13 cellular contexts compared by ENCODE assay signal in genomic region chr6:28816339-28816908, GRCh38.
A peak's percentile ranks its signal among the peaks of the same experiment; 100 is the strongest.
DNase-seq lines count a peak whose midpoint lies in the region; ATAC-seq, FAIRE-seq and TF ChIP-seq lines count a peak whose summit lies in the region.
"Had no signal": no experiment of that assay in that cellular context is flagged by ENCODE, and none has a peak within 500 bp of the region (broad histone marks: within the 10 kb centered on the region; RNA-seq: fewer than 3 reads in every experiment).

No MANE protein-coding gene starts in this region.

- TF ChIP-seq CTCF in kidney (IDR thresholded peaks at IDR 0.05; ENCODE audit: borderline replicate concordance, extremely low read depth, insufficient read depth): no peak
- no peak for TF ChIP-seq CTCF in CD4-positive, alpha-beta T cell (IDR thresholded peaks at IDR 0.05)

- H3K27me3 ChIP-seq in ACC112 (ENCODE audit: insufficient read depth, low read length) (peaks cover 84% of the 10 kb centered on the region), H7 (ENCODE audit: control insufficient read depth, insufficient read depth, low read length) (peaks cover 94% of the 10 kb centered on the region), iPS DF 6.9 (ENCODE audit: control insufficient read depth, insufficient read depth, low read length) (peaks cover 60% of the 10 kb centered on the region)
- peaks cover 43% of the 10 kb centered on the region for H3K27me3 ChIP-seq in CD4-positive, alpha-beta memory T cell (ENCODE audit: insufficient read depth, low read length)
- peaks cover 95% of the 10 kb centered on the region for H3K27me3 ChIP-seq in CD4-positive, alpha-beta T cell (ENCODE audit: control insufficient read depth, insufficient read depth, low read length)

- no peak for DNase-seq in H7
- DNase-seq in activated naive CD8-positive, alpha-beta T cell treated with anti-CD3 and anti-CD28 coated beads, Interleukin-2, amount 50 U/mL, for 24 hours: no peak
- DNase-seq in iPS DF 6.9 (ENCODE audit: low read depth, low spot score): no peak
- DNase-seq in kidney: no peak
- DNase-seq in CD4-positive, alpha-beta memory T cell: no peak
- no peak for DNase-seq in CD4-positive, alpha-beta T cell
- DNase-seq: activated CD4-positive, alpha-beta T cell treated with anti-CD3 and anti-CD28 coated beads for 1 hour; dorsolateral prefrontal cortex had no signal

- H3K27ac Mint-ChIP-seq in activated naive CD8-positive, alpha-beta T cell treated with anti-CD3 and anti-CD28 coated beads, Interleukin-2, amount 50 U/mL, for 24 hours: peak overlapping the region; percentile 85
- H3K27ac Mint-ChIP-seq in activated T-helper 17 cell treated with anti-CD3 and anti-CD28 coated beads, Interleukin-2, amount 50 U/mL, for 72 hours: no peak overlapping the region
- no peak overlapping the region for H3K27ac Mint-ChIP-seq in CD4-positive, alpha-beta memory T cell
- no peak overlapping the region for H3K27ac Mint-ChIP-seq in CD4-positive, alpha-beta T cell

- H3K4me3 ChIP-seq in ACC112 (ENCODE audit: low read depth, low read length): peak overlapping the region; percentile 34
- peak overlapping the region; percentile 27; the same call in 1 of the 2 replicates for H3K4me3 ChIP-seq in H7 (ENCODE audit: insufficient read depth, low read depth, low read length)
- peak overlapping the region; percentile 39; the same call in 1 of the 2 replicates for H3K4me3 ChIP-seq in iPS DF 6.9 (ENCODE audit: low read length)
- no peak overlapping the region for H3K4me3 ChIP-seq in kidney (ENCODE audit: low read length in 2 of 2)
- no peak overlapping the region for H3K4me3 ChIP-seq in CD4-positive, alpha-beta memory T cell (ENCODE audit: low read length in 2 of 2)
- H3K4me3 ChIP-seq: BLaER1 treated with 17β-estradiol and CSF1 and Interleukin-3, amounts not matched to agents 10 nM and 100 nM; dorsolateral prefrontal cortex; gastroesophageal sphincter had no signal

- H3K4me1 Mint-ChIP-seq in activated naive CD8-positive, alpha-beta T cell treated with anti-CD3 and anti-CD28 coated beads, Interleukin-2, amount 50 U/mL, for 24 hours: peaks cover 24% of the 10 kb centered on the region
- H3K4me1 Mint-ChIP-seq in activated T-helper 17 cell treated with anti-CD3 and anti-CD28 coated beads, Interleukin-2, amount 50 U/mL, for 72 hours: no peaks in the 10 kb centered on the region
- peaks cover 4 to 18% (median 9%) of the 10 kb centered on the region in 4 donors for H3K4me1 Mint-ChIP-seq in CD4-positive, alpha-beta memory T cell
- H3K4me1 Mint-ChIP-seq in CD4-positive, alpha-beta T cell (ENCODE audit: low read depth): peaks cover 13% of the 10 kb centered on the region

- WGBS in iPS DF 6.9 (ENCODE audit: insufficient coverage, insufficient read length): no CpG with 5 or more reads among the region's 15 CpGs

- H3K36me3 ChIP-seq in ACC112 (ENCODE audit: insufficient read depth, low read length) (no peaks in the 10 kb centered on the region), H7 (replicated peaks; ENCODE audit: control insufficient read depth, insufficient read depth, low read length) (no peaks in the 10 kb centered on the region), iPS DF 6.9 (ENCODE audit: control insufficient read depth, insufficient read depth, low read length) (no peaks in the 10 kb centered on the region), kidney (ENCODE audit: control insufficient read depth in 1 of 2, insufficient read depth in 2 of 2, low read length in 2 of 2) (no peaks in the 10 kb centered on the region)
- no peaks in the 10 kb centered on the region for H3K36me3 ChIP-seq in CD4-positive, alpha-beta memory T cell (ENCODE audit: insufficient read depth, low read length)
- H3K36me3 ChIP-seq: BLaER1 treated with 17β-estradiol and CSF1 and Interleukin-3, amounts not matched to agents 10 nM and 100 nM; gastroesophageal sphincter had no signal

- no peak overlapping the region for H3K27ac ChIP-seq in ACC112 (ENCODE audit: low read depth, low read length)
- H3K27ac ChIP-seq in iPS DF 6.9 (ENCODE audit: low read length): no peak overlapping the region
- no peak overlapping the region for H3K27ac ChIP-seq in kidney (ENCODE audit: low read depth in 2 of 2, low read length in 2 of 2)
- H3K27ac ChIP-seq in CD4-positive, alpha-beta memory T cell (ENCODE audit: low read depth, low read length): no peak overlapping the region
- H3K27ac ChIP-seq in CD4-positive, alpha-beta T cell (ENCODE audit: low read depth, low read length): no peak overlapping the region
- H3K27ac ChIP-seq: BLaER1 treated with 17β-estradiol and CSF1 and Interleukin-3, amounts not matched to agents 10 nM and 100 nM; dorsolateral prefrontal cortex; gastroesophageal sphincter had no signal

- intact Hi-C loops in kidney (cut with DNase I): no loop called here
- intact Hi-C loops in CD4-positive, alpha-beta memory T cell (cut with micrococcal nuclease): loop anchor here (10.0 kb wide), 1 partner anchor 82 kb away; no protein-coding TSS in a partner anchor
- intact Hi-C loops in CD4-positive, alpha-beta T cell (cut with DNase I, micrococcal nuclease): loop anchor here in 1 of 2 experiments (5.0 kb wide), 1 partner anchor 34 kb away; no protein-coding TSS in a partner anchor

- H3K9me3 Mint-ChIP-seq in activated naive CD8-positive, alpha-beta T cell treated with anti-CD3 and anti-CD28 coated beads, Interleukin-2, amount 50 U/mL, for 24 hours: peaks cover 39% of the 10 kb centered on the region
- H3K9me3 Mint-ChIP-seq in activated T-helper 17 cell treated with anti-CD3 and anti-CD28 coated beads, Interleukin-2, amount 50 U/mL, for 72 hours: peaks cover 4% of the 10 kb centered on the region
- peaks cover 5 to 59% (median 47%) of the 10 kb centered on the region in 8 donors for H3K9me3 Mint-ChIP-seq in CD4-positive, alpha-beta memory T cell
- H3K9me3 Mint-ChIP-seq in CD4-positive, alpha-beta T cell: peaks cover 17% of the 10 kb centered on the region

- H3K79me2 ChIP-seq in ACC112 (ENCODE audit: control insufficient read depth, insufficient read depth, low read length, unreplicated experiment): no peaks in the 10 kb centered on the region

- H3K27me3 Mint-ChIP-seq in activated naive CD8-positive, alpha-beta T cell treated with anti-CD3 and anti-CD28 coated beads, Interleukin-2, amount 50 U/mL, for 24 hours: peaks cover 84% of the 10 kb centered on the region
- peaks cover 76% of the 10 kb centered on the region for H3K27me3 Mint-ChIP-seq in activated T-helper 17 cell treated with anti-CD3 and anti-CD28 coated beads, Interleukin-2, amount 50 U/mL, for 72 hours
- peaks cover 72 to 74% of the 10 kb centered on the region in 2 donors for H3K27me3 Mint-ChIP-seq in CD4-positive, alpha-beta memory T cell
- H3K27me3 Mint-ChIP-seq in CD4-positive, alpha-beta T cell: peaks cover 97% of the 10 kb centered on the region

- peaks cover 16% of the 10 kb centered on the region for H3K36me3 Mint-ChIP-seq in activated naive CD8-positive, alpha-beta T cell treated with anti-CD3 and anti-CD28 coated beads, Interleukin-2, amount 50 U/mL, for 24 hours (ENCODE audit: low read depth)
- peaks cover 28% of the 10 kb centered on the region for H3K36me3 Mint-ChIP-seq in activated T-helper 17 cell treated with anti-CD3 and anti-CD28 coated beads, Interleukin-2, amount 50 U/mL, for 72 hours (ENCODE audit: low read depth)
- peaks cover 2 to 9% of the 10 kb centered on the region in 2 donors for H3K36me3 Mint-ChIP-seq in CD4-positive, alpha-beta memory T cell
- peaks cover 7% of the 10 kb centered on the region for H3K36me3 Mint-ChIP-seq in CD4-positive, alpha-beta T cell (ENCODE audit: low read depth)

- H3K4me3 Mint-ChIP-seq in activated naive CD8-positive, alpha-beta T cell treated with anti-CD3 and anti-CD28 coated beads, Interleukin-2, amount 50 U/mL, for 24 hours: peak overlapping the region; percentile 67
- no peak overlapping the region for H3K4me3 Mint-ChIP-seq in activated T-helper 17 cell treated with anti-CD3 and anti-CD28 coated beads, Interleukin-2, amount 50 U/mL, for 72 hours
- peak overlapping the region in 1 of 8 donors; percentile 7 for H3K4me3 Mint-ChIP-seq in CD4-positive, alpha-beta memory T cell
- no peak overlapping the region for H3K4me3 Mint-ChIP-seq in CD4-positive, alpha-beta T cell

- H3K9ac ChIP-seq in kidney (ENCODE audit: low read length in 2 of 2): no peak overlapping the region
- H3K9ac ChIP-seq: BLaER1 treated with 17β-estradiol and CSF1 and Interleukin-3, amounts not matched to agents 10 nM and 100 nM had no signal

- no peaks in the 10 kb centered on the region for H3K9me3 ChIP-seq in iPS DF 6.9 (ENCODE audit: control insufficient read depth, insufficient read depth, low read length)
- H3K9me3 ChIP-seq in kidney (ENCODE audit: control insufficient read depth in 1 of 2, low read length in 2 of 2): no peaks in the 10 kb centered on the region
- H3K9me3 ChIP-seq in CD4-positive, alpha-beta memory T cell (ENCODE audit: control insufficient read depth in 1 of 2, low read length in 2 of 2): no peaks in the 10 kb centered on the region
- H3K9me3 ChIP-seq in CD4-positive, alpha-beta T cell (ENCODE audit: control insufficient read depth, low read length): peaks cover 23% of the 10 kb centered on the region
- H3K9me3 ChIP-seq: gastroesophageal sphincter had no signal

- CTCF ChIA-PET in CD4-positive, alpha-beta memory T cell (lab: Charles Lee; ENCODE audit: partially characterized antibody): no interaction called here
- CTCF ChIA-PET in CD4-positive, alpha-beta T cell (lab: Charles Lee): no interaction called here

- no peak overlapping the region for H2AFZ ChIP-seq in ACC112 (ENCODE audit: low read length, unreplicated experiment)

- H3K4me1 ChIP-seq in ACC112 (ENCODE audit: control insufficient read depth, insufficient read depth, low read length, unreplicated experiment) (peaks cover 5% of the 10 kb centered on the region), iPS DF 6.9 (ENCODE audit: control insufficient read depth, insufficient read depth, low read length) (no peaks in the 10 kb centered on the region), kidney (ENCODE audit: control insufficient read depth in 1 of 2, insufficient read depth in 1 of 2, low read depth in 1 of 2, low read length in 2 of 2) (no peaks in the 10 kb centered on the region)
- no peaks in the 10 kb centered on the region for H3K4me1 ChIP-seq in CD4-positive, alpha-beta memory T cell (ENCODE audit: insufficient read depth, low read length)
- H3K4me1 ChIP-seq: BLaER1 treated with 17β-estradiol and CSF1 and Interleukin-3, amounts not matched to agents 10 nM and 100 nM had no signal

- ATAC-seq in activated naive CD8-positive, alpha-beta T cell treated with anti-CD3 and anti-CD28 coated beads, Interleukin-2, amount 50 U/mL, for 24 hours: no peak
- ATAC-seq in activated T-helper 17 cell treated with anti-CD3 and anti-CD28 coated beads, Interleukin-2, amount 50 U/mL, for 72 hours (replicated peaks): no peak
- no peak for ATAC-seq in CD4-positive, alpha-beta T cell (ENCODE audit: poor library complexity)
- ATAC-seq: gastroesophageal sphincter had no signal

- no peak for FAIRE-seq in kidney (lab: Jason Lieb, UNC)
- FAIRE-seq: urothelium cell line had no signal

- POLR2A ChIA-PET in CD4-positive, alpha-beta memory T cell (lab: Charles Lee; ENCODE audit: partially characterized antibody): no interaction called here
- POLR2A ChIA-PET in CD4-positive, alpha-beta T cell (lab: Charles Lee): no interaction called here

Comparison
In these comparisons a context has a peak if more than half of its experiments do, and no peak if none do; other contexts are left out.
1. H3K4me3 ChIP-seq: peak in ACC112 (single experiment), H7 (single experiment) and iPS DF 6.9 (single experiment); none in kidney (0 of 2) and CD4-positive, alpha-beta memory T cell (0 of 2).